13 cellular contexts compared by ENCODE assay signal in the genomic region with DNA sequence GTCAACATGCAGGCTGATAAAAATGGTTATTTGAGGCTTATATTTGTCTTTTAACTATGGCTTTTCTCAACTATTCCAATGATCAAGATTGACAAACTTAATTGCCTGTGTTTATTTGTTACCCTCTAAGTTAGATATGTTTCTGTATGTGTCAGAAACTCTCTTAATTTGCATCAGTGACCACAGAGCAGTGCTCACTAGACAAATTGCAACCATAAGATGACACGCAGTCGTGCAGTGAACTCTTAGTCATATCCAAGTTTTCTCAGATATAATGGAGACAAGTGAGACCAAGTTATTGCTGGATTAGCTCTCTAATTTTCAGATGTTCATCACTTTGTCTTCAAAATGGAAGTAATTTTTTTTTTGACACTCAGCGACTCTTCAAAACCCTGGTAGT.
DNase-seq lines count a peak whose midpoint lies in the region; ATAC-seq and TF ChIP-seq lines count a peak whose summit lies in the region.
"Had no signal": no experiment of that assay in that cellular context is flagged by ENCODE, and none has a peak within 500 bp of the region (broad histone marks: within the 10 kb centered on the region; RNA-seq: fewer than 3 reads in every experiment).

No MANE protein-coding gene starts in this region.

- H3K4me1 Mint-ChIP-seq in type B pancreatic cell (ENCODE audit: unreplicated experiment) = peaks cover 7% of the 10 kb centered on the region
- no peaks in the 10 kb centered on the region for H3K4me1 Mint-ChIP-seq in glutamatergic neuron (ENCODE audit: low read depth, unreplicated experiment)

- H3K27ac Mint-ChIP-seq in type B pancreatic cell (no peak overlapping the region), glutamatergic neuron (ENCODE audit: unreplicated experiment) (no peak overlapping the region)

- DNase-seq in GM12865 (ENCODE audit: low read depth) = peak; percentile 65
- peak; percentile 31 for DNase-seq in M059J (ENCODE audit: low read depth)
- DNase-seq in D341Med (ENCODE audit: low spot score) = no peak
- no peak for DNase-seq in type B pancreatic cell (ENCODE audit: extremely low spot score, unreplicated experiment)
- DNase-seq in glutamatergic neuron = no peak
- DNase-seq in stimulated activated CD4-positive, alpha-beta T cell treated with anti-CD3 and anti-CD28 coated beads, Interleukin-2, amount 100 ng/mL, for 24 hours = no peak
- DNase-seq: activated effector memory CD4-positive, alpha-beta T cell treated with Interleukin-2 at 50 U/mL for 16 hours; central memory CD4-positive, alpha-beta T cell; GDM1; islet precursor cell; NCI-H446 had no signal

- no peaks in the 10 kb centered on the region for H3K27me3 Mint-ChIP-seq in type B pancreatic cell
- H3K27me3 Mint-ChIP-seq in glutamatergic neuron (ENCODE audit: unreplicated experiment) = no peaks in the 10 kb centered on the region

- peaks cover 3% of the 10 kb centered on the region for H3K36me3 Mint-ChIP-seq in type B pancreatic cell
- H3K36me3 Mint-ChIP-seq in glutamatergic neuron (ENCODE audit: unreplicated experiment) = peaks cover 8% of the 10 kb centered on the region

- TF ChIP-seq CTCF in GM12865 (IDR thresholded peaks at IDR 0.05; ENCODE audit: insufficient read depth, low read depth, low read length, missing control alignments) = no peak
- TF ChIP-seq CTCF in type B pancreatic cell (conservative IDR thresholded peaks at IDR 0.05) = no peak
- no peak for TF ChIP-seq CTCF in glutamatergic neuron (IDR thresholded peaks at IDR 0.05; ENCODE audit: partially characterized antibody, unreplicated experiment)

- no peaks in the 10 kb centered on the region for H3K9me3 Mint-ChIP-seq in type B pancreatic cell
- no peaks in the 10 kb centered on the region for H3K9me3 Mint-ChIP-seq in glutamatergic neuron (ENCODE audit: unreplicated experiment)

- H3K4me3 ChIP-seq in GM12865 (ENCODE audit: low read depth, low read length) = no peak overlapping the region

- H3K4me3 Mint-ChIP-seq in type B pancreatic cell (no peak overlapping the region), glutamatergic neuron (ENCODE audit: unreplicated experiment) (no peak overlapping the region)

- peak; percentile 81 for ATAC-seq in GM18909 (IDR thresholded peaks at IDR 0.05; ENCODE audit: poor library complexity, unreplicated experiment)
- peak; percentile 83 for ATAC-seq in HG02642 (IDR thresholded peaks at IDR 0.05; ENCODE audit: poor library complexity, unreplicated experiment)

Comparison
In these comparisons a context has a peak if more than half of its experiments do, and no peak if none do; other contexts are left out.
1. DNase-seq: peak in GM12865 (single experiment) and M059J (single experiment); none in D341Med (single experiment), type B pancreatic cell (single experiment), glutamatergic neuron (single experiment) and stimulated activated CD4-positive, alpha-beta T cell treated with anti-CD3 and anti-CD28 coated beads, Interleukin-2, amount 100 ng/mL, for 24 hours (0 of 2).